Comparison of ENCODE assay signal across 11 cellular contexts in genomic region chr1:44616991-44617702, GRCh38. TPM values are rescaled to one million over a fixed set of nuclear protein-coding genes. Genes with fewer than 3 reads are reported as not detected.
A peak's percentile ranks its signal among the peaks of the same experiment; 100 is the strongest.
DNase-seq lines count a peak whose midpoint lies in the region; ATAC-seq, FAIRE-seq and TF ChIP-seq lines count a peak whose summit lies in the region.
"Had no signal": no experiment of that assay in that cellular context is flagged by ENCODE, and none has a peak within 500 bp of the region (broad histone marks: within the 10 kb centered on the region; RNA-seq: fewer than 3 reads in every experiment).

No MANE protein-coding gene starts in this region.

- no peak for ATAC-seq in GM19463 (IDR thresholded peaks at IDR 0.05; ENCODE audit: unreplicated experiment)
- ATAC-seq in activated naive CD8-positive, alpha-beta T cell treated with anti-CD3 and anti-CD28 coated beads, Interleukin-2, amount 50 U/mL, for 24 hours: no peak
- ATAC-seq in stimulated activated memory B cell treated with anti-CD40 and anti-IgM and Interleukin-4, amounts not matched to agents 10 μg/mL and 1 μg/mL and 100 μg/mL, for 72 hours: no peak

- H3K36me3 ChIP-seq in breast epithelium (no peaks in the 10 kb centered on the region), esophagus (ENCODE audit: control insufficient read depth in 2 of 2, insufficient read depth in 2 of 2, low read length in 1 of 2) (no peaks in the 10 kb centered on the region)
- H3K36me3 ChIP-seq: colonic mucosa had no signal

- peaks cover 0 to 6% of the 10 kb centered on the region in 2 donors for H3K4me1 ChIP-seq in breast epithelium
- H3K4me1 ChIP-seq in esophagus (ENCODE audit: control insufficient read depth in 2 of 2, insufficient read depth in 2 of 2, low read length in 1 of 2): peaks cover 0 to 4% of the 10 kb centered on the region in 2 donors
- H3K4me1 ChIP-seq: colonic mucosa had no signal

- peaks cover 14% of the 10 kb centered on the region for H3K36me3 Mint-ChIP-seq in MCF 10A (ENCODE audit: insufficient read depth, unreplicated experiment)
- no peaks in the 10 kb centered on the region for H3K36me3 Mint-ChIP-seq in mesothelial cell of epicardium
- H3K36me3 Mint-ChIP-seq in activated naive CD8-positive, alpha-beta T cell treated with anti-CD3 and anti-CD28 coated beads, Interleukin-2, amount 50 U/mL, for 24 hours (ENCODE audit: low read depth): no peaks in the 10 kb centered on the region
- H3K36me3 Mint-ChIP-seq in stimulated activated memory B cell treated with anti-CD40 and anti-IgM and Interleukin-4, amounts not matched to agents 10 μg/mL and 1 μg/mL and 100 μg/mL, for 72 hours: no peaks in the 10 kb centered on the region

- H3K27ac Mint-ChIP-seq in MCF 10A (ENCODE audit: low read depth, unreplicated experiment): no peak overlapping the region
- H3K27ac Mint-ChIP-seq in mesothelial cell of epicardium: no peak overlapping the region
- H3K27ac Mint-ChIP-seq in activated naive CD8-positive, alpha-beta T cell treated with anti-CD3 and anti-CD28 coated beads, Interleukin-2, amount 50 U/mL, for 24 hours: no peak overlapping the region
- no peak overlapping the region for H3K27ac Mint-ChIP-seq in stimulated activated memory B cell treated with anti-CD40 and anti-IgM and Interleukin-4, amounts not matched to agents 10 μg/mL and 1 μg/mL and 100 μg/mL, for 72 hours
- H3K27ac Mint-ChIP-seq: B cell had no signal

- BruUV-seq in MCF 10A (replicated peaks; lab: Mats Ljungman, UMichigan): no TSS peak

- intact Hi-C loops in breast epithelium (cut with DNase I; ENCODE audit: low total_unique reads): no loop called here
- intact Hi-C loops in MCF 10A (cut with micrococcal nuclease): no loop called here

- H3K27me3 ChIP-seq in breast epithelium (peaks cover 0 to 12% of the 10 kb centered on the region in 2 donors), esophagus (ENCODE audit: control insufficient read depth in 1 of 2, insufficient read depth in 2 of 2, low read length in 2 of 2) (no peaks in the 10 kb centered on the region)

- H3K27ac ChIP-seq in breast epithelium: no peak overlapping the region
- no peak overlapping the region for H3K27ac ChIP-seq in esophagus (ENCODE audit: low read depth in 2 of 2, low read length in 1 of 2)
- H3K27ac ChIP-seq: colonic mucosa had no signal

- no peaks in the 10 kb centered on the region for H3K4me1 Mint-ChIP-seq in MCF 10A (ENCODE audit: insufficient read depth, unreplicated experiment)
- peaks cover 29% of the 10 kb centered on the region for H3K4me1 Mint-ChIP-seq in mesothelial cell of epicardium
- H3K4me1 Mint-ChIP-seq in activated naive CD8-positive, alpha-beta T cell treated with anti-CD3 and anti-CD28 coated beads, Interleukin-2, amount 50 U/mL, for 24 hours: no peaks in the 10 kb centered on the region
- no peaks in the 10 kb centered on the region for H3K4me1 Mint-ChIP-seq in stimulated activated memory B cell treated with anti-CD40 and anti-IgM and Interleukin-4, amounts not matched to agents 10 μg/mL and 1 μg/mL and 100 μg/mL, for 72 hours
- H3K4me1 Mint-ChIP-seq: B cell had no signal

- 27 to 30% methylated on average over 58 to 63 of the region's 63 CpGs for WGBS in esophagus, 2 donors

- CTCF ChIA-PET in MCF 10A (lab: Yijun Ruan, JAX): interaction anchor here (0.6 to 1.1 kb wide), 3 partner anchors 12 to 125 kb away, joined by 3 to 4 read pairs (median 3); no protein-coding TSS in a partner anchor

- POLR2A ChIA-PET in MCF 10A (lab: Yijun Ruan, JAX): interaction anchor here (0.6 to 1.3 kb wide), 2 partner anchors 11 to 57 kb away, joined by 3 read pairs; no protein-coding TSS in a partner anchor

- TF ChIP-seq CTCF in breast epithelium (IDR thresholded peaks at IDR 0.05): no peak
- no peak for TF ChIP-seq CTCF in MCF 10A (IDR thresholded peaks at IDR 0.05; ENCODE audit: unreplicated experiment)
- no peak for TF ChIP-seq CTCF in mesothelial cell of epicardium (IDR thresholded peaks at IDR 0.05; ENCODE audit: unreplicated experiment)

- DNase-seq in breast epithelium (ENCODE audit: low spot score in 2 of 2) (no peak), MCF 10A (ENCODE audit: unreplicated experiment) (no peak), mesothelial cell of epicardium (ENCODE audit: low spot score in 2 of 2, unreplicated experiment in 2 of 2) (no peak), urothelium cell line (ENCODE audit: low spot score) (peak; percentile 50)
- DNase-seq in activated naive CD8-positive, alpha-beta T cell treated with anti-CD3 and anti-CD28 coated beads, Interleukin-2, amount 50 U/mL, for 24 hours: no peak
- DNase-seq: colonic mucosa, KG1 had no signal

- H3K4me3 Mint-ChIP-seq in MCF 10A (ENCODE audit: unreplicated experiment) (no peak overlapping the region), mesothelial cell of epicardium (peak overlapping the region; percentile 56)
- no peak overlapping the region for H3K4me3 Mint-ChIP-seq in activated naive CD8-positive, alpha-beta T cell treated with anti-CD3 and anti-CD28 coated beads, Interleukin-2, amount 50 U/mL, for 24 hours
- no peak overlapping the region for H3K4me3 Mint-ChIP-seq in stimulated activated memory B cell treated with anti-CD40 and anti-IgM and Interleukin-4, amounts not matched to agents 10 μg/mL and 1 μg/mL and 100 μg/mL, for 72 hours
- H3K4me3 Mint-ChIP-seq: B cell had no signal

- TF ChIP-seq POLR2A in breast epithelium (IDR thresholded peaks at IDR 0.05): no peak

- H3K27me3 Mint-ChIP-seq in MCF 10A (ENCODE audit: insufficient read depth, unreplicated experiment): no peaks in the 10 kb centered on the region
- peaks cover 63% of the 10 kb centered on the region for H3K27me3 Mint-ChIP-seq in mesothelial cell of epicardium (ENCODE audit: low read depth)
- no peaks in the 10 kb centered on the region for H3K27me3 Mint-ChIP-seq in activated naive CD8-positive, alpha-beta T cell treated with anti-CD3 and anti-CD28 coated beads, Interleukin-2, amount 50 U/mL, for 24 hours
- H3K27me3 Mint-ChIP-seq in stimulated activated memory B cell treated with anti-CD40 and anti-IgM and Interleukin-4, amounts not matched to agents 10 μg/mL and 1 μg/mL and 100 μg/mL, for 72 hours: peaks cover 17% of the 10 kb centered on the region

- no peaks in the 10 kb centered on the region for H3K9me3 Mint-ChIP-seq in MCF 10A (ENCODE audit: unreplicated experiment)
- H3K9me3 Mint-ChIP-seq in mesothelial cell of epicardium: no peaks in the 10 kb centered on the region
- H3K9me3 Mint-ChIP-seq in activated naive CD8-positive, alpha-beta T cell treated with anti-CD3 and anti-CD28 coated beads, Interleukin-2, amount 50 U/mL, for 24 hours: no peaks in the 10 kb centered on the region
- H3K9me3 Mint-ChIP-seq in stimulated activated memory B cell treated with anti-CD40 and anti-IgM and Interleukin-4, amounts not matched to agents 10 μg/mL and 1 μg/mL and 100 μg/mL, for 72 hours: no peaks in the 10 kb centered on the region

- peak; percentile 66 for FAIRE-seq in urothelium cell line (lab: Jason Lieb, UNC)

- H3K9me3 ChIP-seq in breast epithelium: no peaks in the 10 kb centered on the region
- H3K9me3 ChIP-seq in esophagus (ENCODE audit: control insufficient read depth in 2 of 2, insufficient read depth in 1 of 2, low read depth in 1 of 2, low read length in 1 of 2): no peaks in the 10 kb centered on the region
- H3K9me3 ChIP-seq: colonic mucosa had no signal

- peak overlapping the region; percentile 36 to 63 (median 47) for H3K4me3 ChIP-seq in breast epithelium
- H3K4me3 ChIP-seq in esophagus (ENCODE audit: low read depth in 1 of 2, low read length in 2 of 2): peak overlapping the region; percentile 1 to 18
- H3K4me3 ChIP-seq: colonic mucosa had no signal

RNA-seq across cellular contexts. Expression of gene TMEM53, which starts 57.1 kb away (rescaled TPM):
- total RNA-seq in breast epithelium: 1 to 10 TPM; 8.3 to 9.4 (median 9.2) TPM
- 2.2 TPM in 2 replicates for total RNA-seq in MCF 10A (2022)
- polyA plus RNA-seq in esophagus: 1 to 10 TPM; 3.5 to 5.0 TPM
- total RNA-seq in mesothelial cell of epicardium: 8.9 to 9.9 TPM (median 9.8 TPM) in 3 replicates

RNA-seq across cellular contexts. Expression of gene ARMH1, which starts 57.4 kb away (rescaled TPM):
- 1 to 10 TPM; 1.8 to 3.8 (median 2.9) TPM for total RNA-seq in breast epithelium
- 0.65 and 0.96 TPM in 2 replicates for total RNA-seq in MCF 10A (2022)
- polyA plus RNA-seq in esophagus: 1 to 10 TPM in 1 of 2 donors, under 1 TPM in 1; 0.71 to 1.1 TPM
- 14.9 to 19.1 TPM (median 17.9 TPM) in 3 replicates for total RNA-seq in mesothelial cell of epicardium
